ENCODE assay signal across 9 cellular contexts in the genomic region with DNA sequence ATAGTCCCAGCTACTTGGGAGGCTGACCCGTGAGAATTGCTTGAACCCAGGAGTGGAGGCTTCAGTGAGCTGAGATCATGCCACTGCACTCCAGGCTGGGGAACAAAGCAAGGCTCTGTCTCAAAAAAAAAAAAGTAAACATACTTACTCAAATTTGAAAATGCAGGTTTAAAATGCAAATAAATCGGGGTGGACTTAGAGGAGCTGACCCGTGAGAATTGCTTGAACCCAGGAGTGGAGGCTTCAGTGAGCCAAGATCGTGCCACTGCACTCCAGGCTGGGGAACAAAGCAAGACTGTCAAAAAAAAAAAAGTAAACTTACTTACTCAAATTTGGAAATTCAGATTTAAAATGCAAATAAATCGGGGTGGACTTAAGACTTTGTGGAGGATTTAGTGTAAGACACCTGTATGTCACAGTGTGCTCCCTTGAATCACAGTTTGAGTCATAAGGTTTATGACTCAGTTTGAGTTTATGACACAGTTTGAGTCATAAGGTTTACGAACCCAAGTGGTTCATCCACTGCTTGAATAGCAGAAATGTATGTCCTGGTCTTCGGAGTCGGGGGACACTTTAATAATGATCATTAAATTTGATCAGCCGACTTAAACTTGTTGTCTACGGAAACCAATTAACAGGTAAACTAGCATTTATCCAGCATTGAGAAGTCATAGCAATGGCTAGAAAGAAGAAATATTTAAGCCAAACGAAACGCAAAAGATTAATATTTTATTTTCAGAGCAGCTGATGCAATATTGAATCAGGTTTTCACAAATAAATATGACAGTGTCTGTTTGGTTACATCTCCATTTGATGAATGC. TPM values are rescaled to one million over a fixed set of nuclear protein-coding genes. Genes with fewer than 3 reads are reported as not detected.
DNase-seq lines count a peak whose midpoint lies in the region; ATAC-seq, FAIRE-seq and TF ChIP-seq lines count a peak whose summit lies in the region.
"Had no signal": no experiment of that assay in that cellular context is flagged by ENCODE, and none has a peak within 500 bp of the region (broad histone marks: within the 10 kb centered on the region; RNA-seq: fewer than 3 reads in every experiment).

No MANE protein-coding gene starts in this region.

- H3K4me1 ChIP-seq in K562 (replicated peaks in 1 of 2; ENCODE audit: control insufficient read depth in 2 of 2, insufficient read depth in 2 of 2, low read length in 2 of 2) (peaks cover 11 to 17% of the 10 kb centered on the region in 2 experiments; a peak in 4 of 5 replicates), pancreas (peaks cover 0 to 11% (median 0%) of the 10 kb centered on the region in 3 donors)

- peak; percentile 80 for FAIRE-seq in G401.6 (lab: Jason Lieb, UNC)
- FAIRE-seq in K562 (lab: Jason Lieb, UNC), result no peak
- FAIRE-seq in pancreas (lab: Jason Lieb, UNC), result no peak

- ATAC-seq in HG03460 (IDR thresholded peaks at IDR 0.05; ENCODE audit: unreplicated experiment) (peak; percentile 83), K562 (no peak), pancreas (no peak)

- CTCF ChIA-PET in K562 (lab: Yijun Ruan, JAX; ENCODE audit: low intra/inter-chr PET ratio), result interaction anchor here (0.5 to 0.8 kb wide), 3 partner anchors 10 to 383 kb away, joined by 3 to 5 read pairs (median 3); no protein-coding TSS in a partner anchor

- 0 out of 4 replicates have a peak overlapping the region, but pooled peaks of 1 of the 2 experiments have one; percentile 11 for H3K9ac ChIP-seq in K562 (ENCODE audit: insufficient read depth in 1 of 2, low read depth in 2 of 2, low read length in 2 of 2)

- TF ChIP-seq CTCF in GM20000 (IDR thresholded peaks at IDR 0.05; ENCODE audit: extremely low read depth, missing control alignments), result no peak
- TF ChIP-seq CTCF in K562 (IDR thresholded peaks at IDR 0.05 in 2 of 3, conservative IDR thresholded peaks at IDR 0.05 in 1 of 3; ENCODE audit: insufficient read depth in 2 of 3, low read depth in 1 of 3, low read length in 3 of 3), result no peak
- TF ChIP-seq CTCF in pancreas (IDR thresholded peaks at IDR 0.05), result no peak

- H3K36me3 ChIP-seq in K562 (ENCODE audit: control insufficient read depth, insufficient read depth, low read length) (no peaks in the 10 kb centered on the region), pancreas (no peaks in the 10 kb centered on the region)

- no peaks in the 10 kb centered on the region for H3K79me2 ChIP-seq in K562 (ENCODE audit: control insufficient read depth, insufficient read depth, low read length)

- TF ChIP-seq EP300 in K562 (IDR thresholded peaks at IDR 0.05; ENCODE audit: low read length), result no peak

- H3K9me1 ChIP-seq in K562 (ENCODE audit: control insufficient read depth, insufficient read depth, low read length), result no peaks in the 10 kb centered on the region

- no peaks in the 10 kb centered on the region for H3K9me3 ChIP-seq in K562 (replicated peaks; ENCODE audit: control insufficient read depth, insufficient read depth, low read depth, low read length)
- no peaks in the 10 kb centered on the region for H3K9me3 ChIP-seq in pancreas

- H3K27me3 ChIP-seq in K562 (ENCODE audit: control insufficient read depth in 2 of 2, insufficient read depth in 2 of 2, low read length in 2 of 2), result no peaks in the 10 kb centered on the region
- no peaks in the 10 kb centered on the region for H3K27me3 ChIP-seq in pancreas

- TF ChIP-seq POLR2A in K562 (conservative IDR thresholded peaks at IDR 0.05), result no peak

- no peak overlapping the region; the same call in 1 of the 2 replicates for H3K4me2 ChIP-seq in K562 (ENCODE audit: insufficient read depth, low read length)

- peak overlapping the region; percentile 49 for H2AFZ ChIP-seq in K562 (ENCODE audit: low read depth, low read length)

- 36% methylated on average over 12 of the region's 12 CpGs for WGBS in K562 (ENCODE audit: insufficient coverage, low coverage, missing lambda C conversion rate)
- WGBS in pancreas, 2 donors, result 51 to 74% methylated on average over 12 of the region's 12 CpGs

- in situ Hi-C loops in K562 (cut with MboI), result loop anchor here (10.0 kb wide), 1 partner anchor 440 kb away; the partner anchor contains the start of genes PRICKLE4 and TOMM6

- DNase-seq in GM20000 (ENCODE audit: low spot score) (peak; percentile 71), K562 (ENCODE audit: extremely low read depth in 1 of 4, low spot score in 3 of 4) (peak in 1 of 4 experiments; percentile 50), pancreas (no peak), NCI-H1105 treated with DMSO at 0.1 percent for 48 hours (lab: John Stamatoyannopoulos, UW) (no peak), GOT3 (lab: John Stamatoyannopoulos, UW) (no peak)
- no peak for DNase-seq in activated effector memory CD4-positive, alpha-beta T cell treated with Interleukin-2 at 50 U/mL for 16 hours

- H3K4me3 ChIP-seq in K562 (no peak overlapping the region), pancreas (no peak overlapping the region)

- no peak for TF ChIP-seq RAD21 in K562 (CRISPR knock-in tag; conservative IDR thresholded peaks at IDR 0.05 in 1 of 2, IDR thresholded peaks at IDR 0.05 in 1 of 2)

- no peaks in the 10 kb centered on the region for H4K20me1 ChIP-seq in K562 (replicated peaks; ENCODE audit: control insufficient read depth, insufficient read depth, low read length)

- BruUV-seq in K562 (replicated peaks; lab: Mats Ljungman, UMichigan), result no TSS peak

- H3K27ac ChIP-seq in K562 (ENCODE audit: extremely low read depth, low read depth, low read length), result no peak overlapping the region
- H3K27ac ChIP-seq in pancreas, result no peak overlapping the region

- POLR2A ChIA-PET in K562 (lab: Yijun Ruan, JAX), result interaction anchor here (0.7 kb wide), 1 partner anchor 437 kb away, joined by 3 read pairs; no protein-coding TSS in a partner anchor

- intact Hi-C loops in K562 (cut with micrococcal nuclease) (no loop called here), pancreas (cut with DNase I) (no loop called here)

TF ChIP-seq in K562, 482 proteins besides CTCF, POLR2A, EP300 and RAD21 (continues in another document):
- TF ChIP-seq ATF7 (IDR thresholded peaks at IDR 0.05), result peak; percentile 49
- peak; percentile 100 for TF ChIP-seq FOSL1 (tag; conservative IDR thresholded peaks at IDR 0.05)

RNA-seq across cellular contexts. Expression of gene MRPS10, which starts 6.8 kb away (rescaled TPM):
- total RNA-seq in K562 (2011; cell fraction: chromatin; rRNA removed; ENCODE audit: low replicate concordance), result 25.3 and 53.6 TPM in 2 replicates
- 17.6 and 18.5 TPM in 2 replicates for total RNA-seq in K562 (2011; cell fraction: nucleolus; rRNA removed)
- 37.0 and 65.0 TPM in 2 replicates for total RNA-seq in K562 (2011; cell fraction: nucleoplasm; rRNA removed)
- 48.6 and 50.3 TPM in 2 replicates for total RNA-seq in K562 (2014; rRNA removed)
- total RNA-seq in K562 (2014; rRNA removed; fragmentation: Illumina TruSeq; extraction: Trizol), result 93.7 and 106 TPM in 2 replicates
- 72.7 and 78.8 TPM in 2 replicates for total RNA-seq in K562 (2015; rRNA removed; fragmentation: Illumina TruSeq; extraction: Trizol)
- total RNA-seq in K562 (2021), result 51.1 and 53.7 TPM in 2 replicates
- 57.0 and 102 TPM in 2 replicates for polyA plus RNA-seq in K562 (2011; rRNA removed)
- 26.0 and 42.1 TPM in 2 replicates for polyA plus RNA-seq in K562 (2011; cell fraction: cytosol; rRNA removed)
- polyA plus RNA-seq in K562 (2011; cell fraction: nucleus; rRNA removed), result 11.1 and 15.9 TPM in 2 replicates
- polyA plus RNA-seq in K562 (2012), result 55.9 and 63.4 TPM in 2 replicates
- polyA plus RNA-seq in K562 (2014; fragmentation: Illumina TruSeq; extraction: Trizol), result 94.8 and 99.9 TPM in 2 replicates
- polyA plus RNA-seq in K562 (2014; fragmentation: Nextera tagmentation; extraction: Ambion mirVana), result 100 to 1,000 TPM; 126 to 166 TPM
- 65.9 and 86.5 TPM in 2 replicates for polyA plus RNA-seq in K562 (2014; rRNA removed)
- 48.2 and 55.1 TPM in 2 replicates for polyA minus RNA-seq in K562 (2011; rRNA and poly(A)+ RNA removed)
- 13.4 and 24.6 TPM in 2 replicates for polyA minus RNA-seq in K562 (2011; cell fraction: cytosol; rRNA and poly(A)+ RNA removed)
- 8.6 and 17.8 TPM in 2 replicates for polyA minus RNA-seq in K562 (2011; cell fraction: nucleus; rRNA and poly(A)+ RNA removed)
- 10 to 100 TPM in 4 of 6 donors, 1 to 10 TPM in 2; 7.7 to 12.5 (median 10.8) TPM for total RNA-seq in pancreas
- 10 to 100 TPM in 1 of 2 donors, 1 to 10 TPM in 1; 6.7 to 12.4 TPM for polyA plus RNA-seq in pancreas

RNA-seq across cellular contexts. Expression of gene GUCA1B, which starts 29.7 kb away (rescaled TPM):
- 3.9 and 6.5 TPM in 2 replicates for total RNA-seq in K562 (2011; cell fraction: chromatin; rRNA removed; ENCODE audit: low replicate concordance)
- total RNA-seq in K562 (2011; cell fraction: nucleolus; rRNA removed), result 3.2 and 3.3 TPM in 2 replicates
- total RNA-seq in K562 (2011; cell fraction: nucleoplasm; rRNA removed), result 5.9 and 7.7 TPM in 2 replicates
- 0.20 and 0.23 TPM in 2 replicates for total RNA-seq in K562 (2014; rRNA removed)
- total RNA-seq in K562 (2014; rRNA removed; fragmentation: Illumina TruSeq; extraction: Trizol), result 0.69 and 0.77 TPM in 2 replicates
- total RNA-seq in K562 (2015; rRNA removed; fragmentation: Illumina TruSeq; extraction: Trizol), result 0.34 and 0.51 TPM in 2 replicates
- total RNA-seq in K562 (2021), result 0.92 and 0.95 TPM in 2 replicates
- polyA plus RNA-seq in K562 (2011; rRNA removed), result 0.54 and 1.7 TPM in 2 replicates
- polyA plus RNA-seq in K562 (2011; cell fraction: cytosol; rRNA removed), result 0.19 and 1.4 TPM in 2 replicates
- polyA plus RNA-seq in K562 (2011; cell fraction: nucleus; rRNA removed), result 2.5 and 3.8 TPM in 2 replicates
- 0.40 and 1.4 TPM in 2 replicates for polyA plus RNA-seq in K562 (2012)
- 0.43 and 0.48 TPM in 2 replicates for polyA plus RNA-seq in K562 (2014; fragmentation: Illumina TruSeq; extraction: Trizol)
- not detected for polyA plus RNA-seq in K562 (2014; fragmentation: Nextera tagmentation; extraction: Ambion mirVana)
- polyA plus RNA-seq in K562 (2014; rRNA removed), result 0.21 TPM in 1 of 2 replicates, not detected in the other
- polyA minus RNA-seq in K562 (2011; rRNA and poly(A)+ RNA removed), result 0.60 and 1.3 TPM in 2 replicates
- polyA minus RNA-seq in K562 (2011; cell fraction: cytosol; rRNA and poly(A)+ RNA removed), result not detected in 2 replicates
- 0.54 and 1.7 TPM in 2 replicates for polyA minus RNA-seq in K562 (2011; cell fraction: nucleus; rRNA and poly(A)+ RNA removed)
- under 1 TPM; 0.22 to 0.93 (median 0.51) TPM for total RNA-seq in pancreas
- under 1 TPM; 0.49 to 0.89 TPM for polyA plus RNA-seq in pancreas

RNA-seq across cellular contexts. Expression of gene GUCA1A, which starts 51.3 kb away (rescaled TPM):
- not detected in 2 replicates for total RNA-seq in K562 (2011; cell fraction: chromatin; rRNA removed; ENCODE audit: low replicate concordance)
- total RNA-seq in K562 (2011; cell fraction: nucleolus; rRNA removed), result not detected in 2 replicates
- total RNA-seq in K562 (2011; cell fraction: nucleoplasm; rRNA removed), result not detected in 2 replicates
- not detected in 2 replicates for total RNA-seq in K562 (2014; rRNA removed)
- total RNA-seq in K562 (2014; rRNA removed; fragmentation: Illumina TruSeq; extraction: Trizol), result not detected in 2 replicates
- total RNA-seq in K562 (2015; rRNA removed; fragmentation: Illumina TruSeq; extraction: Trizol), result not detected in 2 replicates
- total RNA-seq in K562 (2021), result not detected in 2 replicates
- polyA plus RNA-seq in K562 (2011; rRNA removed), result not detected in 2 replicates
- polyA plus RNA-seq in K562 (2011; cell fraction: cytosol; rRNA removed), result not detected in 2 replicates
- polyA plus RNA-seq in K562 (2011; cell fraction: nucleus; rRNA removed), result not detected in 2 replicates
- polyA plus RNA-seq in K562 (2012), result not detected in 2 replicates
- not detected in 2 replicates for polyA plus RNA-seq in K562 (2014; fragmentation: Illumina TruSeq; extraction: Trizol)
- not detected for polyA plus RNA-seq in K562 (2014; fragmentation: Nextera tagmentation; extraction: Ambion mirVana)
- not detected in 2 replicates for polyA plus RNA-seq in K562 (2014; rRNA removed)
- polyA minus RNA-seq in K562 (2011; rRNA and poly(A)+ RNA removed), result not detected in 2 replicates
- not detected in 2 replicates for polyA minus RNA-seq in K562 (2011; cell fraction: cytosol; rRNA and poly(A)+ RNA removed)
- not detected in 2 replicates for polyA minus RNA-seq in K562 (2011; cell fraction: nucleus; rRNA and poly(A)+ RNA removed)
- under 1 TPM in 1 of 6 donors, not detected in 5; 0.12 TPM for total RNA-seq in pancreas
- not detected for polyA plus RNA-seq in pancreas
- total RNA-seq: T-helper 1 cell treated with Interleukin-12 subunit alpha and Interleukin-12 subunit beta and Interleukin-4 antibody, amounts not matched to agents 30 ng/mL and 1 ng/mL, for 36 hours had no signal
